In the genomic region with DNA sequence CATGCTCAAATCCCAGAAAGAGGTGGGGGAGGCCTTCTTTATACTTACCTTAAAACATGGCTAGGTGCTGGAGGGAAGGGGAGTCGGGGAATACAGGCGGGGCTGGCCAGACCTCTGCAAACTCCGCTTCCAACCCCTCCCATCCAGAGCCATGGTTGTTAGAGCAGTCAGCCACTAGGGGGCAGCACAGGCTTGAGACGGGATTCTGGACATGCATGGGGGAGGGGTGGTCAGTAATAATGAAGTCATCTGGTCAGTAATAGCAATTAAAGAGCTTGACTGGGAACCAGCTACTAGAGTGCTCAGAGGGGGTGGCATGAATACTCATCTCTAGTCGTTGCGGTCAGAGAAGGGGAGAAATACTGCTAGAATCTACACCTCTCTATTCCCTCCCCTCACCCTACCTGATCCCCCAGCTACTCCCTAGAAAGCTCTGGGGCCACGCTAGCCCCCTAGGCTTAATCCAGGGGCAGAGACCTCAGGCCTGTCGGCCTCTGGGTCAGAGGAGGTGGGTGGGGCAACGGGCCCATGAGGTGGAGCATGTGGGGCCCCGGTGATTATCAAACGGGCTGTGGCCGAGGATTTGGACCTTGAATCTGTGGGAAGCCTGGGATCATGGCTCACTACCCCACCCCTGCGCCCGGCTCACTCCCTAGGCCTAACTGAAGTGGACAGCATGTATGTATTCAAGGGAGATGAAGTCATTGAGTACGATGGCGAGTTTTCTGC, we compare ENCODE assay signal across 8 cellular contexts. TPM values are rescaled to one million over a fixed set of nuclear protein-coding genes. Genes with fewer than 3 reads are reported as not detected.
DNase-seq lines count a peak whose midpoint lies in the region; ATAC-seq, FAIRE-seq and TF ChIP-seq lines count a peak whose summit lies in the region.

No MANE protein-coding gene starts in this region.

- DNase-seq in HTR-8/SVneo (ENCODE audit: insufficient read length, low spot score): peak; percentile 60
- peak; percentile 62 for DNase-seq in NOMO-1 treated with DMSO at 0.1 percent for 48 hours (lab: John Stamatoyannopoulos, UW; ENCODE audit: unreplicated experiment)
- peak; percentile 84 for DNase-seq in activated CD8-positive, alpha-beta memory T cell treated with anti-CD3 and anti-CD28 coated beads, Interleukin-2, amount 10 ng/mL, durations not matched to agents 7 days and 5 days
- DNase-seq in endothelial cell (ENCODE audit: low spot score): peak; percentile 94
- DNase-seq in mesenteric fat pad (ENCODE audit: low spot score): peak; percentile 94
- DNase-seq in stimulated activated CD8-positive, alpha-beta memory T cell treated with anti-CD3 and anti-CD28 coated beads, Interleukin-15, amount 100 ng/mL, for 1 hour (ENCODE audit: low read depth): peak; percentile 71

- no peaks in the 10 kb centered on the region for H3K36me3 Mint-ChIP-seq in activated CD8-positive, alpha-beta memory T cell treated with anti-CD3 and anti-CD28 coated beads, Interleukin-2, amount 10 ng/mL, durations not matched to agents 7 days and 5 days
- H3K36me3 Mint-ChIP-seq in endothelial cell (ENCODE audit: low read depth, unreplicated experiment): peaks cover 10% of the 10 kb centered on the region

- no peak for FAIRE-seq in HTR-8/SVneo (lab: Jason Lieb, UNC)

- TF ChIP-seq CTCF in GM12875 (IDR thresholded peaks at IDR 0.05; ENCODE audit: borderline replicate concordance, insufficient read depth, low read depth, low read length) (peak; percentile 92), endothelial cell (IDR thresholded peaks at IDR 0.05; ENCODE audit: unreplicated experiment) (peak; percentile 89)

- no peaks in the 10 kb centered on the region for H3K9me3 Mint-ChIP-seq in activated CD8-positive, alpha-beta memory T cell treated with anti-CD3 and anti-CD28 coated beads, Interleukin-2, amount 10 ng/mL, durations not matched to agents 7 days and 5 days (ENCODE audit: low read depth)
- H3K9me3 Mint-ChIP-seq in endothelial cell (ENCODE audit: unreplicated experiment): no peaks in the 10 kb centered on the region

- H3K27me3 Mint-ChIP-seq in activated CD8-positive, alpha-beta memory T cell treated with anti-CD3 and anti-CD28 coated beads, Interleukin-2, amount 10 ng/mL, durations not matched to agents 7 days and 5 days: no peaks in the 10 kb centered on the region
- peaks cover 5% of the 10 kb centered on the region for H3K27me3 Mint-ChIP-seq in endothelial cell (ENCODE audit: unreplicated experiment)

- H3K27ac Mint-ChIP-seq in activated CD8-positive, alpha-beta memory T cell treated with anti-CD3 and anti-CD28 coated beads, Interleukin-2, amount 10 ng/mL, durations not matched to agents 7 days and 5 days: no peak overlapping the region
- H3K27ac Mint-ChIP-seq in endothelial cell (ENCODE audit: unreplicated experiment): no peak overlapping the region

- no peak overlapping the region for H3K4me3 Mint-ChIP-seq in activated CD8-positive, alpha-beta memory T cell treated with anti-CD3 and anti-CD28 coated beads, Interleukin-2, amount 10 ng/mL, durations not matched to agents 7 days and 5 days
- no peak overlapping the region for H3K4me3 Mint-ChIP-seq in endothelial cell (ENCODE audit: unreplicated experiment)

- CTCF ChIA-PET in activated CD8-positive, alpha-beta memory T cell treated with anti-CD3 and anti-CD28 coated beads, Interleukin-2, amount 10 ng/mL, durations not matched to agents 7 days and 5 days (lab: Charles Lee): interaction anchor here (0.6 to 5.8 kb wide), 32 partner anchors 10 to 178 kb away, joined by 3 to 64 read pairs (median 4); partner anchors contain the start of genes KCNJ10 and PEX19

- no peak overlapping the region for H3K4me3 ChIP-seq in GM12875 (ENCODE audit: low read depth, low read length)

- no peaks in the 10 kb centered on the region for H3K4me1 Mint-ChIP-seq in activated CD8-positive, alpha-beta memory T cell treated with anti-CD3 and anti-CD28 coated beads, Interleukin-2, amount 10 ng/mL, durations not matched to agents 7 days and 5 days
- peaks cover 2% of the 10 kb centered on the region for H3K4me1 Mint-ChIP-seq in endothelial cell (ENCODE audit: unreplicated experiment)

- ATAC-seq in activated CD8-positive, alpha-beta memory T cell treated with anti-CD3 and anti-CD28 coated beads, Interleukin-2, amount 10 ng/mL, durations not matched to agents 7 days and 5 days: peak; percentile 73
- no peak for ATAC-seq in GM21619 (IDR thresholded peaks at IDR 0.05; ENCODE audit: unreplicated experiment)

RNA-seq across cellular contexts. Expression of gene CASQ1, which starts 2.9 kb away (rescaled TPM):
- under 1 TPM in 1 of 2 experiments, not detected in 1; 0.68 TPM for total RNA-seq in activated CD8-positive, alpha-beta memory T cell treated with anti-CD3 and anti-CD28 coated beads, Interleukin-2, amount 10 ng/mL, durations not matched to agents 7 days and 5 days
- total RNA-seq in endothelial cell (ENCODE audit: unreplicated experiment): not detected
- 0.39 TPM for total RNA-seq in mesenteric fat pad

RNA-seq across cellular contexts. Expression of gene PEA15, which starts 11.9 kb away (rescaled TPM):
- total RNA-seq in activated CD8-positive, alpha-beta memory T cell treated with anti-CD3 and anti-CD28 coated beads, Interleukin-2, amount 10 ng/mL, durations not matched to agents 7 days and 5 days: 10 to 100 TPM; 36.0 to 43.2 TPM
- total RNA-seq in endothelial cell (ENCODE audit: unreplicated experiment): 593 TPM
- total RNA-seq in mesenteric fat pad: 486 TPM

RNA-seq across cellular contexts. Expression of gene ATP1A4, which starts 41.9 kb away (rescaled TPM):
- under 1 TPM in 1 of 2 experiments, not detected in 1; 0.40 TPM for total RNA-seq in activated CD8-positive, alpha-beta memory T cell treated with anti-CD3 and anti-CD28 coated beads, Interleukin-2, amount 10 ng/mL, durations not matched to agents 7 days and 5 days
- not detected for total RNA-seq in endothelial cell (ENCODE audit: unreplicated experiment)
- total RNA-seq in mesenteric fat pad: 0.39 TPM

Comparison
In these comparisons a context has a peak if more than half of its experiments do, and no peak if none do; other contexts are left out.
1. RNA of gene PEA15, which starts 11.9 kb away (total RNA-seq): 593 TPM in endothelial cell (single experiment) and 486 TPM in mesenteric fat pad (single experiment); 36.0 to 43.2 TPM in activated CD8-positive, alpha-beta memory T cell treated with anti-CD3 and anti-CD28 coated beads, Interleukin-2, amount 10 ng/mL, durations not matched to agents 7 days and 5 days; every median in the first group is over 10 times any median in the second.
2. Peak in every context shown above with its lines, with median percentiles within 50 percentile points of each other: DNase-seq.